10 cellular contexts compared by ENCODE assay signal in genomic region chr15:63909819-63910437, GRCh38.
A peak's percentile ranks its signal among the peaks of the same experiment; 100 is the strongest.
DNase-seq lines count a peak whose midpoint lies in the region; ATAC-seq and TF ChIP-seq lines count a peak whose summit lies in the region.
"Had no signal": no experiment of that assay in that cellular context is flagged by ENCODE, and none has a peak within 500 bp of the region (broad histone marks: within the 10 kb centered on the region; RNA-seq: fewer than 3 reads in every experiment).

No MANE protein-coding gene starts in this region.

- no peak overlapping the region for H3K27ac Mint-ChIP-seq in activated CD8-positive, alpha-beta memory T cell treated with anti-CD3 and anti-CD28 coated beads, Interleukin-2, amount 10 ng/mL, durations not matched to agents 7 days and 5 days

- H3K4me1 ChIP-seq in adrenal gland (replicated peaks in 1 of 2), result peaks cover 14 to 23% of the 10 kb centered on the region in 2 donors
- peaks cover 37% of the 10 kb centered on the region for H3K4me1 ChIP-seq in left ventricle myocardium inferior
- peaks cover 28 to 32% of the 10 kb centered on the region in 2 donors for H3K4me1 ChIP-seq in gastrocnemius medialis

- H3K4me3 ChIP-seq in adrenal gland (no peak overlapping the region), left ventricle myocardium inferior (no peak overlapping the region), gastrocnemius medialis (no peak overlapping the region)
- H3K4me3 ChIP-seq: SJCRH30 had no signal

- no peaks in the 10 kb centered on the region for H3K27me3 Mint-ChIP-seq in activated CD8-positive, alpha-beta memory T cell treated with anti-CD3 and anti-CD28 coated beads, Interleukin-2, amount 10 ng/mL, durations not matched to agents 7 days and 5 days

- H3K36me3 Mint-ChIP-seq in activated CD8-positive, alpha-beta memory T cell treated with anti-CD3 and anti-CD28 coated beads, Interleukin-2, amount 10 ng/mL, durations not matched to agents 7 days and 5 days, result peaks cover 4% of the 10 kb centered on the region

- no peaks in the 10 kb centered on the region for H3K36me3 ChIP-seq in adrenal gland (replicated peaks in 1 of 2)
- H3K36me3 ChIP-seq in left ventricle myocardium inferior, result peaks cover 9% of the 10 kb centered on the region
- no peaks in the 10 kb centered on the region for H3K36me3 ChIP-seq in gastrocnemius medialis
- H3K36me3 ChIP-seq: SJCRH30 had no signal

- H3K9me3 Mint-ChIP-seq in activated CD8-positive, alpha-beta memory T cell treated with anti-CD3 and anti-CD28 coated beads, Interleukin-2, amount 10 ng/mL, durations not matched to agents 7 days and 5 days (ENCODE audit: low read depth), result no peaks in the 10 kb centered on the region

- intact Hi-C loops in adrenal gland (cut with DNase I) (loop anchor here in 1 of 2 donors (10.0 kb wide), 1 partner anchor 135 kb away; the partner anchor contains the start of gene DAPK2), left ventricle myocardium inferior (cut with micrococcal nuclease) (no loop called here), gastrocnemius medialis (cut with DNase I; ENCODE audit: low total_unique reads) (no loop called here)

- H3K4me3 Mint-ChIP-seq in activated CD8-positive, alpha-beta memory T cell treated with anti-CD3 and anti-CD28 coated beads, Interleukin-2, amount 10 ng/mL, durations not matched to agents 7 days and 5 days, result no peak overlapping the region

- TF ChIP-seq POLR2A in adrenal gland (IDR thresholded peaks at IDR 0.05) (no peak), gastrocnemius medialis (IDR thresholded peaks at IDR 0.05) (no peak)

- TF ChIP-seq CTCF in adrenal gland (IDR thresholded peaks at IDR 0.05) (no peak), left ventricle myocardium inferior (IDR thresholded peaks at IDR 0.05; ENCODE audit: borderline replicate concordance) (no peak), gastrocnemius medialis (IDR thresholded peaks at IDR 0.05 in 4 of 5, conservative IDR thresholded peaks at IDR 0.05 in 1 of 5) (no peak)

- H3K9me3 ChIP-seq in adrenal gland (replicated peaks in 1 of 3) (no peaks in the 10 kb centered on the region), left ventricle myocardium inferior (replicated peaks) (no peaks in the 10 kb centered on the region), gastrocnemius medialis (no peaks in the 10 kb centered on the region)
- H3K9me3 ChIP-seq: SJCRH30 had no signal

- WGBS in adrenal gland, 4 donors, result 27 to 42% (median 34%) methylated on average over 9 to 10 of the region's 10 CpGs

- H3K27me3 ChIP-seq in adrenal gland (no peaks in the 10 kb centered on the region), left ventricle myocardium inferior (ENCODE audit: low read depth) (no peaks in the 10 kb centered on the region), gastrocnemius medialis (no peaks in the 10 kb centered on the region)
- H3K27me3 ChIP-seq: SJCRH30 had no signal

- peaks cover 19% of the 10 kb centered on the region for H3K4me1 Mint-ChIP-seq in activated CD8-positive, alpha-beta memory T cell treated with anti-CD3 and anti-CD28 coated beads, Interleukin-2, amount 10 ng/mL, durations not matched to agents 7 days and 5 days

- CTCF ChIA-PET in activated CD8-positive, alpha-beta memory T cell treated with anti-CD3 and anti-CD28 coated beads, Interleukin-2, amount 10 ng/mL, durations not matched to agents 7 days and 5 days (lab: Charles Lee), result interaction anchor here (0.7 to 2.2 kb wide), 5 partner anchors 14 to 158 kb away, joined by 3 to 6 read pairs (median 3); partner anchors contain the start of gene DAPK2

- in situ Hi-C loops in gastrocnemius medialis (cut with MboI; ENCODE audit: low sequenced_read_pairs in 4 of 4), result no loop called here

- ATAC-seq in gastrocnemius medialis (peak in 1 of 2 donors; percentile 41), GM19395 (IDR thresholded peaks at IDR 0.05; ENCODE audit: unreplicated experiment) (no peak)
- ATAC-seq in activated CD8-positive, alpha-beta memory T cell treated with anti-CD3 and anti-CD28 coated beads, Interleukin-2, amount 10 ng/mL, durations not matched to agents 7 days and 5 days, result no peak

- peak; percentile 64 for DNase-seq in GM04503 (ENCODE audit: low read depth)
- DNase-seq in adrenal gland, result peak in 6 of 7 donors; percentile 42 to 65 (median 52)
- no peak for DNase-seq in left ventricle myocardium inferior
- no peak for DNase-seq in gastrocnemius medialis
- no peak for DNase-seq in NCI-H1417 (lab: John Stamatoyannopoulos, UW)
- DNase-seq in CD1c-positive myeloid dendritic cell (ENCODE audit: extremely low spot score), result no peak
- DNase-seq in activated CD8-positive, alpha-beta memory T cell treated with anti-CD3 and anti-CD28 coated beads, Interleukin-2, amount 10 ng/mL, durations not matched to agents 7 days and 5 days, result no peak
- DNase-seq: NCI-H1048 had no signal

- peak overlapping the region in 4 of 5 donors; percentile 6 to 77 (median 52) for H3K27ac ChIP-seq in adrenal gland
- H3K27ac ChIP-seq in left ventricle myocardium inferior (replicated peaks), result peak overlapping the region; percentile 62
- peak overlapping the region; percentile 55 to 79 (median 74) for H3K27ac ChIP-seq in gastrocnemius medialis
- H3K27ac ChIP-seq: SJCRH30 had no signal

Comparison
In these comparisons a context has a peak if more than half of its experiments do, and no peak if none do; other contexts are left out.
1. DNase-seq: peak in GM04503 (single experiment) and adrenal gland (6 of 7); none in left ventricle myocardium inferior (single experiment), gastrocnemius medialis (0 of 2), NCI-H1417 (0 of 3), CD1c-positive myeloid dendritic cell (single experiment) and activated CD8-positive, alpha-beta memory T cell treated with anti-CD3 and anti-CD28 coated beads, Interleukin-2, amount 10 ng/mL, durations not matched to agents 7 days and 5 days (single experiment).
2. Peak in every context shown above with its lines, with median percentiles within 50 percentile points of each other: H3K27ac ChIP-seq.